ENCODE assay signal across 19 cellular contexts in genomic region chr4:103067841-103068547, GRCh38. TPM values are rescaled to one million over a fixed set of nuclear protein-coding genes. Genes with fewer than 3 reads are reported as not detected.
DNase-seq lines count a peak whose midpoint lies in the region; ATAC-seq and TF ChIP-seq lines count a peak whose summit lies in the region.
"Had no signal": no experiment of that assay in that cellular context is flagged by ENCODE, and none has a peak within 500 bp of the region (broad histone marks: within the 10 kb centered on the region; RNA-seq: fewer than 3 reads in every experiment).

No MANE protein-coding gene starts in this region.

- no peak overlapping the region for H3K18ac ChIP-seq in mesendoderm (ENCODE audit: low read length)

- ATAC-seq in activated naive CD8-positive, alpha-beta T cell treated with anti-CD3 and anti-CD28 coated beads, Interleukin-2, amount 50 U/mL, for 24 hours: peak; percentile 69
- no peak for ATAC-seq in GM18873 (IDR thresholded peaks at IDR 0.05; ENCODE audit: low FRiP score, unreplicated experiment)
- no peak for ATAC-seq in HG02973 (IDR thresholded peaks at IDR 0.05; ENCODE audit: unreplicated experiment)
- ATAC-seq: GM23338 had no signal

- H3K27me3 Mint-ChIP-seq in activated naive CD8-positive, alpha-beta T cell treated with anti-CD3 and anti-CD28 coated beads, Interleukin-2, amount 50 U/mL, for 24 hours: no peaks in the 10 kb centered on the region
- H3K27me3 Mint-ChIP-seq in chondrocyte (ENCODE audit: low read depth): no peaks in the 10 kb centered on the region
- H3K27me3 Mint-ChIP-seq: stimulated activated naive CD8-positive, alpha-beta T cell treated with anti-CD3 and anti-CD28 coated beads, Interleukin-15, Interleukin-2, amounts not matched to agents 100 ng/mL and 50 ng/mL, for 24 hours had no signal

- no peak overlapping the region for H2BK5ac ChIP-seq in mesendoderm (ENCODE audit: low read length)

- H3K27me3 ChIP-seq in mesendoderm (ENCODE audit: insufficient read depth, low read length, poor library complexity): no peaks in the 10 kb centered on the region

- H3K9me3 Mint-ChIP-seq in activated naive CD8-positive, alpha-beta T cell treated with anti-CD3 and anti-CD28 coated beads, Interleukin-2, amount 50 U/mL, for 24 hours: no peaks in the 10 kb centered on the region
- no peaks in the 10 kb centered on the region for H3K9me3 Mint-ChIP-seq in chondrocyte (ENCODE audit: low read depth)
- H3K9me3 Mint-ChIP-seq: GM23338; nephron; stimulated activated naive CD8-positive, alpha-beta T cell treated with anti-CD3 and anti-CD28 coated beads, Interleukin-15, Interleukin-2, amounts not matched to agents 100 ng/mL and 50 ng/mL, for 24 hours had no signal

- H3K9ac ChIP-seq in mesendoderm (ENCODE audit: low read length): no peak overlapping the region

- H3K79me2 ChIP-seq in mesendoderm (ENCODE audit: control insufficient read depth, insufficient read depth, low read length): no peaks in the 10 kb centered on the region

- peak overlapping the region; percentile 56 for H3K27ac Mint-ChIP-seq in activated naive CD8-positive, alpha-beta T cell treated with anti-CD3 and anti-CD28 coated beads, Interleukin-2, amount 50 U/mL, for 24 hours
- H3K27ac Mint-ChIP-seq in chondrocyte (ENCODE audit: unreplicated experiment): no peak overlapping the region
- H3K27ac Mint-ChIP-seq: GM23338; nephron; stimulated activated naive CD8-positive, alpha-beta T cell treated with anti-CD3 and anti-CD28 coated beads, Interleukin-15, Interleukin-2, amounts not matched to agents 100 ng/mL and 50 ng/mL, for 24 hours had no signal

- no peak overlapping the region for H3K27ac ChIP-seq in mesendoderm (ENCODE audit: low read depth, low read length)
- H3K27ac ChIP-seq: 22Rv1 had no signal

- no peak overlapping the region for H4K8ac ChIP-seq in mesendoderm (ENCODE audit: low read depth, low read length)

- H3K4me3 Mint-ChIP-seq in activated naive CD8-positive, alpha-beta T cell treated with anti-CD3 and anti-CD28 coated beads, Interleukin-2, amount 50 U/mL, for 24 hours: no peak overlapping the region
- H3K4me3 Mint-ChIP-seq in chondrocyte (ENCODE audit: unreplicated experiment): no peak overlapping the region
- H3K4me3 Mint-ChIP-seq: GM23338; nephron; stimulated activated naive CD8-positive, alpha-beta T cell treated with anti-CD3 and anti-CD28 coated beads, Interleukin-15, Interleukin-2, amounts not matched to agents 100 ng/mL and 50 ng/mL, for 24 hours had no signal

- peaks cover 35% of the 10 kb centered on the region for H3K4me1 Mint-ChIP-seq in activated naive CD8-positive, alpha-beta T cell treated with anti-CD3 and anti-CD28 coated beads, Interleukin-2, amount 50 U/mL, for 24 hours
- H3K4me1 Mint-ChIP-seq in chondrocyte (ENCODE audit: low read depth): no peaks in the 10 kb centered on the region
- H3K4me1 Mint-ChIP-seq: nephron had no signal

- H3K4me1 ChIP-seq in mesendoderm (ENCODE audit: control insufficient read depth, low read depth, low read length): no peaks in the 10 kb centered on the region

- TF ChIP-seq CTCF in chondrocyte (IDR thresholded peaks at IDR 0.05): no peak

- WGBS in mesendoderm (ENCODE audit: extremely low coverage, insufficient coverage, low lambda C conversion rate): no CpG with 5 or more reads among the region's 2 CpGs

- H3K4ac ChIP-seq in mesendoderm (ENCODE audit: low read depth, low read length): no peak overlapping the region

- peak; percentile 3 for DNase-seq in DMS53 (lab: John Stamatoyannopoulos, UW)
- DNase-seq in DMS53 treated with DMSO at 0.1 percent for 48 hours (lab: John Stamatoyannopoulos, UW; ENCODE audit: unreplicated experiment): no peak
- peak; percentile 20 for DNase-seq in HS-5 (ENCODE audit: low read depth)
- no peak for DNase-seq in activated naive CD8-positive, alpha-beta T cell treated with anti-CD3 and anti-CD28 coated beads, Interleukin-2, amount 50 U/mL, for 24 hours
- peak; percentile 10 for DNase-seq in mesendoderm
- DNase-seq in chondrocyte (ENCODE audit: low spot score): no peak
- DNase-seq: activated CD4-positive, alpha-beta T cell treated with anti-CD3 and anti-CD28 coated beads, Interleukin-2, amount 50 U/mL, for 1 hour; activated naive CD4-positive, alpha-beta T cell treated with anti-CD3 and anti-CD28 coated beads, Interleukin-2, amount 50 U/mL, for 16 hours; Calu3; MM.1S; NCI-H146; NCI-H82; posterior cingulate gyrus had no signal

- H3K23ac ChIP-seq in mesendoderm (ENCODE audit: low read length): no peak overlapping the region

- no peaks in the 10 kb centered on the region for H3K79me1 ChIP-seq in mesendoderm (ENCODE audit: low read length)

- peaks cover 51% of the 10 kb centered on the region for H3K36me3 Mint-ChIP-seq in activated naive CD8-positive, alpha-beta T cell treated with anti-CD3 and anti-CD28 coated beads, Interleukin-2, amount 50 U/mL, for 24 hours (ENCODE audit: low read depth)
- peaks cover 3% of the 10 kb centered on the region for H3K36me3 Mint-ChIP-seq in chondrocyte (ENCODE audit: low read depth)

- H2BK120ac ChIP-seq in mesendoderm (ENCODE audit: low read depth, low read length): no peak overlapping the region

- no peak overlapping the region for H3K4me3 ChIP-seq in mesendoderm (ENCODE audit: low read length)
- H3K4me3 ChIP-seq: GM23338 had no signal

- no peak overlapping the region for H4K5ac ChIP-seq in mesendoderm (ENCODE audit: low read length)

- H3K56ac ChIP-seq in mesendoderm (ENCODE audit: low read length): no peak overlapping the region

- H3K4me2 ChIP-seq in mesendoderm (ENCODE audit: low read length): no peak overlapping the region
- H3K4me2 ChIP-seq: GM23338 had no signal

- no peak overlapping the region for H2BK15ac ChIP-seq in mesendoderm (replicated peaks; ENCODE audit: low read depth)

- H2AK5ac ChIP-seq in mesendoderm (ENCODE audit: low read length): no peak overlapping the region

- no peaks in the 10 kb centered on the region for H3K36me3 ChIP-seq in mesendoderm (ENCODE audit: control insufficient read depth, insufficient read depth, low read length)

RNA-seq across cellular contexts. Expression of gene SLC9B2, which starts 8.6 kb away (rescaled TPM):
- polyA plus RNA-seq in mesendoderm (2013, experiment 1 of 2): 5.8 TPM
- polyA plus RNA-seq in mesendoderm (2013, experiment 2 of 2): 6.5 TPM
- total RNA-seq in chondrocyte: 18.7 to 21.7 TPM (median 20.3 TPM) in 3 replicates

RNA-seq across cellular contexts. Expression of gene BDH2, which starts 31.6 kb away (rescaled TPM):
- 44.7 TPM for polyA plus RNA-seq in mesendoderm (2013, experiment 1 of 2)
- polyA plus RNA-seq in mesendoderm (2013, experiment 2 of 2): 43.8 TPM
- total RNA-seq in chondrocyte: 25.5 to 45.9 TPM (median 27.5 TPM) in 3 replicates

RNA-seq across cellular contexts. Expression of gene SLC9B1, which starts 48.5 kb away (rescaled TPM):
- 0.13 TPM for polyA plus RNA-seq in mesendoderm (2013, experiment 1 of 2)
- polyA plus RNA-seq in mesendoderm (2013, experiment 2 of 2): 0.10 TPM
- total RNA-seq in chondrocyte: 1.1 to 1.3 TPM (median 1.1 TPM) in 3 replicates
- total RNA-seq: Calu3 had no signal

Comparison
In these comparisons a context has a peak if more than half of its experiments do, and no peak if none do; other contexts are left out.
1. DNase-seq: peak in DMS53 (single experiment), HS-5 (single experiment) and mesendoderm (single experiment); none in DMS53 treated with DMSO at 0.1 percent for 48 hours (single experiment), activated naive CD8-positive, alpha-beta T cell treated with anti-CD3 and anti-CD28 coated beads, Interleukin-2, amount 50 U/mL, for 24 hours (single experiment) and chondrocyte (single experiment).